ENCODE assay signal across 18 cellular contexts in genomic region chr10:70166394-70166793, GRCh38. TPM values are rescaled to one million over a fixed set of nuclear protein-coding genes. Genes with fewer than 3 reads are reported as not detected.
DNase-seq lines count a peak whose midpoint lies in the region; ATAC-seq, FAIRE-seq and TF ChIP-seq lines count a peak whose summit lies in the region.
"Had no signal": no experiment of that assay in that cellular context is flagged by ENCODE, and none has a peak within 500 bp of the region (broad histone marks: within the 10 kb centered on the region; RNA-seq: fewer than 3 reads in every experiment).

No MANE protein-coding gene starts in this region.

- DNase-seq in activated CD4-positive, alpha-beta T cell treated with anti-CD3 and anti-CD28 coated beads for 36 hours: no peak
- DNase-seq in activated CD4-positive, alpha-beta T cell treated with anti-CD3 and anti-CD28 coated beads, Interleukin-2, amount 50 U/mL, for 48 hours: no peak
- no peak for DNase-seq in CD4-positive, CD25-positive, alpha-beta regulatory T cell
- no peak for DNase-seq in T-cell
- DNase-seq in effector memory CD8-positive, alpha-beta T cell: no peak
- DNase-seq in type B pancreatic cell (ENCODE audit: extremely low spot score, unreplicated experiment): no peak
- no peak for DNase-seq in pancreas
- DNase-seq: DND-41, GF-D8, NCI-H1930, NCI-H2171 treated with DMSO at 0.1 percent for 48 hours, NCI-H774 had no signal

- no peak overlapping the region for H3K27ac ChIP-seq in CD4-positive, CD25-positive, alpha-beta regulatory T cell (ENCODE audit: insufficient read depth, low read length, poor library complexity, severe bottlenecking)
- no peak overlapping the region for H3K27ac ChIP-seq in pancreas
- H3K27ac ChIP-seq: 22Rv1, C4-2B had no signal

- TF ChIP-seq CTCF in type B pancreatic cell (conservative IDR thresholded peaks at IDR 0.05) (no peak), pancreas (IDR thresholded peaks at IDR 0.05) (no peak)

- H3K9me3 ChIP-seq in CD4-positive, CD25-positive, alpha-beta regulatory T cell (ENCODE audit: control insufficient read depth in 2 of 2, low read length in 2 of 2): no peaks in the 10 kb centered on the region
- no peaks in the 10 kb centered on the region for H3K9me3 ChIP-seq in pancreas

- peaks cover 72% of the 10 kb centered on the region for H3K4me1 Mint-ChIP-seq in activated CD4-positive, alpha-beta T cell treated with anti-CD3 and anti-CD28 coated beads for 36 hours
- H3K4me1 Mint-ChIP-seq in CD4-positive, CD25-positive, alpha-beta regulatory T cell: peaks cover 35 to 83% (median 67%) of the 10 kb centered on the region in 4 donors
- H3K4me1 Mint-ChIP-seq in T-cell (peaks cover 75 to 82% (median 80%) of the 10 kb centered on the region in 3 donors), type B pancreatic cell (ENCODE audit: unreplicated experiment) (peaks cover 42% of the 10 kb centered on the region)
- H3K4me1 Mint-ChIP-seq in effector memory CD8-positive, alpha-beta T cell (ENCODE audit: low read depth in 2 of 2): peaks cover 43 to 73% of the 10 kb centered on the region in 2 donors

- POLR2A ChIA-PET in activated CD4-positive, alpha-beta T cell treated with anti-CD3 and anti-CD28 coated beads for 36 hours (lab: Charles Lee): interaction anchor here (0.6 to 1.3 kb wide), 2 partner anchors 20 to 1583 kb away, joined by 3 to 4 read pairs; partner anchors contain the start of gene TYSND1
- POLR2A ChIA-PET in T-cell (lab: Charles Lee): no interaction called here

- H3K4me1 ChIP-seq in CD4-positive, CD25-positive, alpha-beta regulatory T cell (ENCODE audit: control insufficient read depth, insufficient read depth, low read length, poor library complexity, severe bottlenecking): peaks cover 64% of the 10 kb centered on the region
- H3K4me1 ChIP-seq in pancreas: peaks cover 5 to 40% (median 21%) of the 10 kb centered on the region in 3 donors

- H3K27me3 Mint-ChIP-seq in activated CD4-positive, alpha-beta T cell treated with anti-CD3 and anti-CD28 coated beads for 36 hours: no peaks in the 10 kb centered on the region
- no peaks in the 10 kb centered on the region for H3K27me3 Mint-ChIP-seq in CD4-positive, CD25-positive, alpha-beta regulatory T cell
- H3K27me3 Mint-ChIP-seq in T-cell (no peaks in the 10 kb centered on the region), type B pancreatic cell (no peaks in the 10 kb centered on the region)
- H3K27me3 Mint-ChIP-seq in effector memory CD8-positive, alpha-beta T cell: no peaks in the 10 kb centered on the region

- H3K4me3 ChIP-seq in CD4-positive, CD25-positive, alpha-beta regulatory T cell (ENCODE audit: low read depth, low read length): no peak overlapping the region
- H3K4me3 ChIP-seq in pancreas: no peak overlapping the region
- H3K4me3 ChIP-seq: SK-N-MC had no signal

- H3K36me3 ChIP-seq in CD4-positive, CD25-positive, alpha-beta regulatory T cell (ENCODE audit: control insufficient read depth, insufficient read depth, low read length): peaks cover 20% of the 10 kb centered on the region
- H3K36me3 ChIP-seq in pancreas: no peaks in the 10 kb centered on the region

- CTCF ChIA-PET in activated CD4-positive, alpha-beta T cell treated with anti-CD3 and anti-CD28 coated beads for 36 hours (lab: Charles Lee): interaction anchor here (3.3 kb wide), 1 partner anchor 20 kb away, joined by 25 read pairs; the partner anchor contains the start of gene TYSND1
- CTCF ChIA-PET in T-cell (lab: Charles Lee): interaction anchor here in 1 of 2 donors (0.7 to 5.3 kb wide), 3 partner anchors 10 to 65 kb away, joined by 4 to 104 read pairs (median 5); partner anchors contain the start of gene TYSND1

- WGBS in pancreas, 2 donors: 64 to 68% methylated on average over 3 of the region's 3 CpGs

- intact Hi-C loops in activated CD4-positive, alpha-beta T cell treated with anti-CD3 and anti-CD28 coated beads for 36 hours (cut with DNase I, micrococcal nuclease): no loop called here
- intact Hi-C loops in pancreas (cut with DNase I): no loop called here

- no peak for ATAC-seq in activated CD4-positive, alpha-beta T cell treated with anti-CD3 and anti-CD28 coated beads for 36 hours
- ATAC-seq in CD4-positive, CD25-positive, alpha-beta regulatory T cell (ENCODE audit: low read depth in 2 of 2): no peak
- no peak for ATAC-seq in T-cell (replicated peaks in 1 of 4)
- ATAC-seq in effector memory CD8-positive, alpha-beta T cell (replicated peaks): no peak
- no peak for ATAC-seq in GM19351 (IDR thresholded peaks at IDR 0.05; ENCODE audit: unreplicated experiment)
- no peak for ATAC-seq in pancreas
- ATAC-seq: Right ventricle myocardium inferior had no signal

- H3K27me3 ChIP-seq in CD4-positive, CD25-positive, alpha-beta regulatory T cell (ENCODE audit: control insufficient read depth, insufficient read depth, low read length): no peaks in the 10 kb centered on the region
- no peaks in the 10 kb centered on the region for H3K27me3 ChIP-seq in pancreas

- peaks cover 54% of the 10 kb centered on the region for H3K36me3 Mint-ChIP-seq in activated CD4-positive, alpha-beta T cell treated with anti-CD3 and anti-CD28 coated beads for 36 hours (ENCODE audit: low read depth)
- H3K36me3 Mint-ChIP-seq in CD4-positive, CD25-positive, alpha-beta regulatory T cell: peaks cover 21% of the 10 kb centered on the region
- H3K36me3 Mint-ChIP-seq in T-cell (peaks cover 25% of the 10 kb centered on the region), type B pancreatic cell (peaks cover 16% of the 10 kb centered on the region)
- peaks cover 60% of the 10 kb centered on the region for H3K36me3 Mint-ChIP-seq in effector memory CD8-positive, alpha-beta T cell (ENCODE audit: insufficient read depth)

- H3K27ac Mint-ChIP-seq in activated CD4-positive, alpha-beta T cell treated with anti-CD3 and anti-CD28 coated beads for 36 hours: peak overlapping the region; percentile 78
- no peak overlapping the region for H3K27ac Mint-ChIP-seq in CD4-positive, CD25-positive, alpha-beta regulatory T cell
- H3K27ac Mint-ChIP-seq in T-cell (peak overlapping the region; percentile 9 to 74), type B pancreatic cell (no peak overlapping the region)
- H3K27ac Mint-ChIP-seq in effector memory CD8-positive, alpha-beta T cell: no peak overlapping the region

- FAIRE-seq in pancreas (lab: Jason Lieb, UNC): no peak
- FAIRE-seq: D721Med had no signal

- no peaks in the 10 kb centered on the region for H3K9me3 Mint-ChIP-seq in activated CD4-positive, alpha-beta T cell treated with anti-CD3 and anti-CD28 coated beads for 36 hours (ENCODE audit: low read depth)
- no peaks in the 10 kb centered on the region for H3K9me3 Mint-ChIP-seq in CD4-positive, CD25-positive, alpha-beta regulatory T cell
- H3K9me3 Mint-ChIP-seq in T-cell: no peaks in the 10 kb centered on the region
- H3K9me3 Mint-ChIP-seq in effector memory CD8-positive, alpha-beta T cell: no peaks in the 10 kb centered on the region
- H3K9me3 Mint-ChIP-seq in type B pancreatic cell: no peaks in the 10 kb centered on the region

- H3K4me3 Mint-ChIP-seq in activated CD4-positive, alpha-beta T cell treated with anti-CD3 and anti-CD28 coated beads for 36 hours: no peak overlapping the region
- H3K4me3 Mint-ChIP-seq in CD4-positive, CD25-positive, alpha-beta regulatory T cell: peak overlapping the region in 3 of 4 donors; percentile 14 to 82 (median 79)
- H3K4me3 Mint-ChIP-seq in T-cell: peak overlapping the region in 1 of 3 donors; percentile 27
- H3K4me3 Mint-ChIP-seq in effector memory CD8-positive, alpha-beta T cell: peak overlapping the region; percentile 13 to 27
- H3K4me3 Mint-ChIP-seq in type B pancreatic cell: no peak overlapping the region

RNA-seq across cellular contexts. Expression of gene SAR1A, which starts 3.9 kb away (rescaled TPM):
- 100 to 1,000 TPM in 1 of 2 experiments, 10 to 100 TPM in 1; 89.4 to 107 TPM for total RNA-seq in activated CD4-positive, alpha-beta T cell treated with anti-CD3 and anti-CD28 coated beads for 36 hours
- total RNA-seq in CD4-positive, CD25-positive, alpha-beta regulatory T cell: 108 TPM
- polyA plus RNA-seq in CD4-positive, CD25-positive, alpha-beta regulatory T cell: 10 to 100 TPM; 14.5 to 46.4 (median 31.1) TPM
- total RNA-seq in T-cell: 100 to 1,000 TPM in 2 of 5 donors, 10 to 100 TPM in 3; 64.0 to 132 (median 82.3) TPM
- total RNA-seq in type B pancreatic cell (ENCODE audit: low replicate concordance): 131 and 153 TPM in 2 replicates
- total RNA-seq in pancreas: 10 to 100 TPM; 28.0 to 60.5 (median 42.7) TPM
- polyA plus RNA-seq in pancreas: 10 to 100 TPM; 13.2 to 30.4 TPM

RNA-seq across cellular contexts. Expression of gene TYSND1, which starts 19.9 kb away (rescaled TPM):
- total RNA-seq in activated CD4-positive, alpha-beta T cell treated with anti-CD3 and anti-CD28 coated beads for 36 hours: 10 to 100 TPM; 11.5 to 14.9 TPM
- 15.2 TPM for total RNA-seq in CD4-positive, CD25-positive, alpha-beta regulatory T cell
- polyA plus RNA-seq in CD4-positive, CD25-positive, alpha-beta regulatory T cell: 10 to 100 TPM; 15.0 to 28.1 (median 20.3) TPM
- total RNA-seq in T-cell: 10 to 100 TPM; 18.3 to 41.0 (median 38.7) TPM
- 17.5 and 18.1 TPM in 2 replicates for total RNA-seq in type B pancreatic cell (ENCODE audit: low replicate concordance)
- 1 to 10 TPM; 6.7 to 8.6 (median 7.7) TPM for total RNA-seq in pancreas
- 1 to 10 TPM; 8.2 to 9.5 TPM for polyA plus RNA-seq in pancreas

RNA-seq across cellular contexts. Expression of gene AIFM2, which starts 33.8 kb away (rescaled TPM):
- total RNA-seq in activated CD4-positive, alpha-beta T cell treated with anti-CD3 and anti-CD28 coated beads for 36 hours: 1 to 10 TPM; 4.6 to 5.2 TPM
- 5.5 TPM for total RNA-seq in CD4-positive, CD25-positive, alpha-beta regulatory T cell
- polyA plus RNA-seq in CD4-positive, CD25-positive, alpha-beta regulatory T cell: 1 to 10 TPM; 2.0 to 2.4 (median 2.2) TPM
- total RNA-seq in T-cell (1 to 10 TPM; 3.2 to 5.8 (median 5.1) TPM), type B pancreatic cell (ENCODE audit: low replicate concordance) (5.8 and 8.9 TPM in 2 replicates), pancreas (1 to 10 TPM; 2.0 to 5.0 (median 3.0) TPM)
- polyA plus RNA-seq in pancreas: 1 to 10 TPM; 3.8 to 4.8 TPM

Comparison
In these comparisons a context has a peak if more than half of its experiments do, and no peak if none do; other contexts are left out.
1. H3K27ac Mint-ChIP-seq: peak in activated CD4-positive, alpha-beta T cell treated with anti-CD3 and anti-CD28 coated beads for 36 hours (single experiment) and T-cell (2 of 2); none in CD4-positive, CD25-positive, alpha-beta regulatory T cell (0 of 3), effector memory CD8-positive, alpha-beta T cell (0 of 2) and type B pancreatic cell (single experiment).
2. H3K4me3 Mint-ChIP-seq: peak in CD4-positive, CD25-positive, alpha-beta regulatory T cell (3 of 4) and effector memory CD8-positive, alpha-beta T cell (2 of 2); none in activated CD4-positive, alpha-beta T cell treated with anti-CD3 and anti-CD28 coated beads for 36 hours (single experiment) and type B pancreatic cell (single experiment).